In the genomic region with DNA sequence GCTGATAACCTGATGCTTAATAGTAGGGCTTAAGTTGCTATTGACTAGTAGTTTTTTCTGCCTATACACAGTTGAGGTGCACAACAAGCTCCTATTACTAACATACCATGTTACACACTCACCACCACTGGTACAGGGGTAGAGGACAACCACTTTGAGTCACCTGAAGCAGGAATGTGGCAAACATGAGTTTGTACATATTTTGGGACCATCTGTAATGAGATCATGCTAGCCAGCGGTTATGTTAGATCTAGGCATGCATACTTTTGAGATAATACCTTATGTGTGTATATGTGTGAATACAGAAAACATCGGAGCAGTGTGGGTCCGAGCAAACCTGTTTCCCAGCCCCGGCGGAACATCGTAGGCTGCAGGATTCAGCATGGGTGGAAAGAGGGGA, we compare ENCODE assay signal across 21 cellular contexts.
A peak's percentile ranks its signal among the peaks of the same experiment; 100 is the strongest.
DNase-seq lines count a peak whose midpoint lies in the region; ATAC-seq, FAIRE-seq and TF ChIP-seq lines count a peak whose summit lies in the region.
"Had no signal": no experiment of that assay in that cellular context is flagged by ENCODE, and none has a peak within 500 bp of the region (broad histone marks: within the 10 kb centered on the region; RNA-seq: fewer than 3 reads in every experiment).

No MANE protein-coding gene starts in this region.

- ATAC-seq in RWPE2 (ENCODE audit: low read depth) (peak; percentile 87), GM21619 (IDR thresholded peaks at IDR 0.05; ENCODE audit: unreplicated experiment) (no peak)
- ATAC-seq: left ventricle myocardium superior; natural killer cell treated with Interleukin-12 subunit alpha and Interleukin-12 subunit beta and Interleukin-15 and Interleukin-18, amount 100 ng/mL, for 72 hours; right lobe of liver; stimulated activated naive CD8-positive, alpha-beta T cell treated with anti-CD3 and anti-CD28 coated beads, Interleukin-15, amount 100 ng/mL, for 72 hours had no signal

- FAIRE-seq in H54 (lab: Jason Lieb, UNC) = peak; percentile 76

- H3K27me3 ChIP-seq in RWPE2 (ENCODE audit: insufficient read depth, poor library complexity, severe bottlenecking) = no peaks in the 10 kb centered on the region
- H3K27me3 ChIP-seq: right lobe of liver, thyroid gland had no signal

- DNase-seq in H54 (ENCODE audit: insufficient read length, low spot score) = no peak
- no peak for DNase-seq in RWPE2 (ENCODE audit: low spot score)
- peak; percentile 73 for DNase-seq in epithelial cell of prostate (ENCODE audit: low read depth, low spot score)
- peak; percentile 35 for DNase-seq in renal cortical epithelial cell (ENCODE audit: low read depth)
- DNase-seq in D341Med (ENCODE audit: low spot score) = no peak
- DNase-seq in stimulated activated CD4-positive, alpha-beta T cell treated with anti-CD3 and anti-CD28 coated beads, Interleukin-2, amount 100 ng/mL, for 48 hours = no peak
- no peak for DNase-seq in AG20443 (ENCODE audit: low spot score)
- DNase-seq: activated CD4-positive, alpha-beta T cell treated with anti-CD3 and anti-CD28 coated beads, Interleukin-2, amount 50 U/mL, for 1 hour; activated naive CD4-positive, alpha-beta T cell treated with anti-CD3 and anti-CD28 coated beads, Interleukin-2, amount 10 ng/mL, durations not matched to agents 7 days and 5 days; CD4-positive, CD25-positive, alpha-beta regulatory T cell; DMS 273 treated with DMSO at 0.1 percent for 48 hours; Kasumi-1; left ventricle myocardium superior; NCI-H1092 treated with DMSO at 0.1 percent for 48 hours; NCI-H2029; right lobe of liver; stimulated activated naive CD8-positive, alpha-beta T cell treated with anti-CD3 and anti-CD28 coated beads, Interleukin-15, amount 100 ng/mL, for 72 hours; thyroid gland had no signal

- H3K27ac ChIP-seq in RWPE2 (ENCODE audit: poor library complexity, severe bottlenecking) = peak overlapping the region; percentile 86
- H3K27ac ChIP-seq in epithelial cell of prostate = peak overlapping the region; percentile 73
- H3K27ac ChIP-seq: parathyroid adenoma, right lobe of liver, thyroid gland had no signal

- peaks cover 39% of the 10 kb centered on the region for H3K36me3 ChIP-seq in RWPE2 (ENCODE audit: low read depth)
- H3K36me3 ChIP-seq: thyroid gland had no signal

- H3K4me3 ChIP-seq in RWPE2 (ENCODE audit: severe bottlenecking) = no peak overlapping the region
- H3K4me3 ChIP-seq: right lobe of liver, thyroid gland had no signal

- no peak for TF ChIP-seq CTCF in RWPE2 (IDR thresholded peaks at IDR 0.05; ENCODE audit: poor library complexity, severe bottlenecking)

- H3K9me3 ChIP-seq in RWPE2 (ENCODE audit: severe bottlenecking) = no peaks in the 10 kb centered on the region
- H3K9me3 ChIP-seq: right lobe of liver, thyroid gland had no signal

- H3K4me1 ChIP-seq in RWPE2 (ENCODE audit: insufficient read depth, poor library complexity, severe bottlenecking) = peaks cover 72% of the 10 kb centered on the region
- H3K4me1 ChIP-seq: parathyroid adenoma, right lobe of liver had no signal

- no peak for TF ChIP-seq POLR2A in H54 (IDR thresholded peaks at IDR 0.05; ENCODE audit: low read depth, low read length)

Comparison
In these comparisons a context has a peak if more than half of its experiments do, and no peak if none do; other contexts are left out.
1. DNase-seq: peak in epithelial cell of prostate (single experiment) and renal cortical epithelial cell (single experiment); none in H54 (single experiment), RWPE2 (single experiment), D341Med (single experiment), stimulated activated CD4-positive, alpha-beta T cell treated with anti-CD3 and anti-CD28 coated beads, Interleukin-2, amount 100 ng/mL, for 48 hours (0 of 2) and AG20443 (single experiment).